ENCODE assay signal across 1 cellular context in the genomic region with DNA sequence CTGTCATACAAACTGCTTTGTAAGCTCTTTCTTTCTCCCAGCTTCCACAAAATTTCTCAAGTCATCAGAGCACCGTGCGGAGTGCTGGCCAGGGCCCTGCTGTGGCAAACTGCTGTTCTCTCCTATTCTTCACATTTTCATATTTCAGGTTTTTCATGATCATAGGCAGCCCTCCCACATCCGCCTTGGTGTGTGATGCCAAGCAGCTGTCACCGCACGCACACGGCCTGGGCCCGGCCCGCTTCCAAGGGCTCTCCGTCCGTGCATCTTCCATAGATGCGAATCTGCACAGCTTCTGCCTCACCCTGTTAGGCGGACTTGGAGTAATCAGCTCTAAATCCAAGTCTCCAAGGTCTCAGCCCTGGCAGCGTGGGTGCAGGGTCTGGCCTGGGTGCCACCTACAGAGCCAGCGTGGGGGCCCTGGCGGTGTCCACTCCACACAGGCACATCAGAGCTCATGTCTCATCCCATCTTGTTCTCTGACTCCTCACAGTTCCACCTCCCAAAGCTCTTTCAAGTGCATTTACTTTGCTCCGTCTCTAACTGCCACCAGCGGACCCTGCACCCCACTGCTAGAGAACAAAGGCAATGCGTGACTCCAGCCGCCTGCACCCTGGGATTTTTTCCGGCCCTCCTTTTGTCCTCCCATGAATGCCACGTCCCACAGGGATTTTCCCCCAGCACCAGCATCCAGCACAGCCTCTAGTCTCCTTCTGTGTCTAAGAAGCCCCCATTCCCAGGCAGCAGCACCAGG.
TF ChIP-seq lines count a peak whose summit lies in the region.

No MANE protein-coding gene starts in this region.

TF ChIP-seq in H1, 55 proteins besides CTCF, POLR2A, EP300 and RAD21:
- TF ChIP-seq SP2 (IDR thresholded peaks at IDR 0.05; ENCODE audit: low read length) = no peak
- peak; percentile 65; a peak in 2 of 4 replicates for TF ChIP-seq HDAC2 (IDR thresholded peaks at IDR 0.05; ENCODE audit: borderline replicate concordance in 1 of 2, low read depth in 2 of 2, low read length in 2 of 2)
- TF ChIP-seq JUND (IDR thresholded peaks at IDR 0.05; ENCODE audit: low read length) = no peak
- TF ChIP-seq BACH1 (IDR thresholded peaks at IDR 0.05; ENCODE audit: low read length) = no peak; the same call in 1 of the 2 replicates
- 0 out of 2 replicates have a peak, but pooled peaks have one; percentile 55 for TF ChIP-seq TCF12 (IDR thresholded peaks at IDR 0.05; ENCODE audit: low read depth, low read length)
- TF ChIP-seq POLR2AphosphoS5 (IDR thresholded peaks at IDR 0.05; ENCODE audit: low read depth, low read length) = peak; percentile 79
- 0 out of 2 replicates have a peak, but pooled peaks have one; percentile 4 for TF ChIP-seq RXRA (IDR thresholded peaks at IDR 0.05; ENCODE audit: insufficient read depth, low read depth, low read length)
- TF ChIP-seq PHF8 (conservative IDR thresholded peaks at IDR 0.05; ENCODE audit: low read depth, low read length) = no peak
- TF ChIP-seq CHD2 (IDR thresholded peaks at IDR 0.05; ENCODE audit: low read length) = no peak
- TF ChIP-seq, protein P1, sequence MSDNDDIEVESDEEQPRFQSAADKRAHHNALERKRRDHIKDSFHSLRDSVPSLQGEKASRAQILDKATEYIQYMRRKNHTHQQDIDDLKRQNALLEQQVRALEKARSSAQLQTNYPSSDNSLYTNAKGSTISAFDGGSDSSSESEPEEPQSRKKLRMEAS (IDR thresholded peaks at IDR 0.05) = no peak
- TF ChIP-seq SP1 (IDR thresholded peaks at IDR 0.05; ENCODE audit: low read depth, low read length) = 0 out of 2 replicates have a peak, but pooled peaks have one; percentile 22
- TF ChIP-seq TEAD4 (IDR thresholded peaks at IDR 0.05; ENCODE audit: low read depth, low read length) = no peak
- TF ChIP-seq, protein P2, sequence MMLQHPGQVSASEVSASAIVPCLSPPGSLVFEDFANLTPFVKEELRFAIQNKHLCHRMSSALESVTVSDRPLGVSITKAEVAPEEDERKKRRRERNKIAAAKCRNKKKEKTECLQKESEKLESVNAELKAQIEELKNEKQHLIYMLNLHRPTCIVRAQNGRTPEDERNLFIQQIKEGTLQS (IDR thresholded peaks at IDR 0.05; ENCODE audit: insufficient read depth, low read depth, low read length) = no peak
TF ChIP-seq in H1: peak in this region for 5.
